ENCODE assay signal across 13 cellular contexts in genomic region chr2:242060212-242060835, GRCh38.
DNase-seq lines count a peak whose midpoint lies in the region; ATAC-seq and TF ChIP-seq lines count a peak whose summit lies in the region.
"Had no signal": no experiment of that assay in that cellular context is flagged by ENCODE, and none has a peak within 500 bp of the region (broad histone marks: within the 10 kb centered on the region; RNA-seq: fewer than 3 reads in every experiment).

No MANE protein-coding gene starts in this region.

- H3K9me3 ChIP-seq in GM23248 (ENCODE audit: low read depth) (no peaks in the 10 kb centered on the region), adrenal gland (replicated peaks in 1 of 3) (no peaks in the 10 kb centered on the region)

- no peak overlapping the region for H3K9ac ChIP-seq in GM23248
- H3K9ac ChIP-seq: BLaER1 had no signal

- H2AFZ ChIP-seq in GM23248 = no peak overlapping the region
- H2AFZ ChIP-seq: PC-9 had no signal

- H3K9me2 ChIP-seq in GM23248 (ENCODE audit: insufficient read depth) = no peaks in the 10 kb centered on the region

- H3K36me3 ChIP-seq in GM23248 (ENCODE audit: low read depth) (no peaks in the 10 kb centered on the region), adrenal gland (replicated peaks in 1 of 2) (no peaks in the 10 kb centered on the region)
- H3K36me3 ChIP-seq: BLaER1 had no signal

- H3K79me2 ChIP-seq in GM23248 (ENCODE audit: insufficient read depth) = no peaks in the 10 kb centered on the region

- H3K4me3 ChIP-seq in GM23248 = no peak overlapping the region
- H3K4me3 ChIP-seq in adrenal gland = no peak overlapping the region
- H3K4me3 ChIP-seq: BLaER1, PC-9, skin epidermis had no signal

- TF ChIP-seq CTCF in adrenal gland (IDR thresholded peaks at IDR 0.05) (no peak), GM13977 (IDR thresholded peaks at IDR 0.05; ENCODE audit: extremely low read depth, insufficient read depth, missing control alignments) (no peak)

- in situ Hi-C loops in GM23248 (cut with MboI) (no loop called here), GM13977 (cut with MboI; ENCODE audit: low pct_unique_long_range_greater_than_20kb, low sequenced_read_pairs, unreplicated experiment) (no loop called here)

- DNase-seq in A172 (ENCODE audit: low spot score) (peak; percentile 46), GM23248 (peak; percentile 92), adrenal gland (peak in 5 of 7 donors; percentile 42 to 64 (median 48)), foreskin melanocyte (peak; percentile 32), GM13977 (ENCODE audit: low spot score) (no peak)
- DNase-seq in activated CD8-positive, alpha-beta memory T cell treated with anti-CD3 and anti-CD28 coated beads, Interleukin-2, amount 50 U/mL, for 4 hours = no peak
- DNase-seq: hypothalamus, NCI-H1694 treated with DMSO at 0.1 percent for 48 hours had no signal

- H3K27me3 ChIP-seq in GM23248 (replicated peaks; ENCODE audit: insufficient read depth) (no peaks in the 10 kb centered on the region; the same call in 1 of the 2 replicates), adrenal gland (no peaks in the 10 kb centered on the region)
- H3K27me3 ChIP-seq: BLaER1 had no signal

- H4K20me1 ChIP-seq in GM23248 (ENCODE audit: insufficient read depth) = no peaks in the 10 kb centered on the region
- H4K20me1 ChIP-seq: BLaER1 had no signal

- H3K4me1 ChIP-seq in GM23248 (ENCODE audit: insufficient read depth) (peaks cover 4% of the 10 kb centered on the region; the same call in 1 of the 2 replicates), adrenal gland (replicated peaks in 1 of 2) (no peaks in the 10 kb centered on the region)

- intact Hi-C loops in adrenal gland (cut with DNase I) = no loop called here

- H3K4me2 ChIP-seq in GM23248 (ENCODE audit: unreplicated experiment) = no peak overlapping the region
- H3K4me2 ChIP-seq: BLaER1, PC-9 had no signal

- peaks cover 18% of the 10 kb centered on the region; the same call in 1 of the 2 replicates for H3F3A ChIP-seq in GM23248 (ENCODE audit: insufficient read depth)

- H3K27ac ChIP-seq in GM23248 (no peak overlapping the region), adrenal gland (no peak overlapping the region)
- H3K27ac ChIP-seq: BLaER1, PC-9, skin epidermis had no signal

- no peak for TF ChIP-seq POLR2A in adrenal gland (IDR thresholded peaks at IDR 0.05)

- ATAC-seq in GM21381 (IDR thresholded peaks at IDR 0.05; ENCODE audit: unreplicated experiment) (no peak), HG03571 (IDR thresholded peaks at IDR 0.05; ENCODE audit: unreplicated experiment) (no peak)

- 13 to 18% methylated on average over 4 of the region's 4 CpGs for WGBS in GM23248 (ENCODE audit: low coverage in 1 of 2, low lambda C conversion rate in 2 of 2, missing lambda C conversion rate in 2 of 2), 2 experiments
- 67 to 74% (median 67%) methylated on average over 3 to 4 of the region's 4 CpGs for WGBS in adrenal gland, 4 donors

Comparison
In these comparisons a context has a peak if more than half of its experiments do, and no peak if none do; other contexts are left out.
1. DNase-seq: peak in A172 (single experiment), GM23248 (single experiment), adrenal gland (5 of 7) and foreskin melanocyte (single experiment); none in GM13977 (single experiment) and activated CD8-positive, alpha-beta memory T cell treated with anti-CD3 and anti-CD28 coated beads, Interleukin-2, amount 50 U/mL, for 4 hours (single experiment).